ENCODE assay signal across 17 cellular contexts in the genomic region with DNA sequence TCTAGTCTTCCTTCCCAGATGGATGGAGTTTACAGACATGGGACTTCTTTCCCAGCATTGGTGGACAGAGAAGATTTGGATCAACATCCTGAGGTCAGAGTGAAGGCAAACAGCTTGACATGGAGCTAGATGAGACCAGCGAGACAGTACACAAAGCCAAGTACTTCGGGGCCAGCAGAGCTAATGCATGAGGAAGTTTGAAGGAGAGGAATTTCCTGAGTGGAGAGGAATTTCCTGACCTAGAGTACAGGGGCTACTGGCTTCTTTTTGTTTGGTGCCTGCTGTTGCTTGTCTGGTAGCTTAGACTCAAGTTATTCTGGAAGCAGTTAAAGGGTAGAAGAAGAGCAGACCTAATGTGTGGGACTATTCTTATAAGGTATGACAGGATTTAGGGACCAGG.
A peak's percentile ranks its signal among the peaks of the same experiment; 100 is the strongest.
DNase-seq lines count a peak whose midpoint lies in the region; ATAC-seq, FAIRE-seq and TF ChIP-seq lines count a peak whose summit lies in the region.
"Had no signal": no experiment of that assay in that cellular context is flagged by ENCODE, and none has a peak within 500 bp of the region (broad histone marks: within the 10 kb centered on the region; RNA-seq: fewer than 3 reads in every experiment).

No MANE protein-coding gene starts in this region.

- no peak overlapping the region; a peak in 1 of 4 replicates for H4K8ac ChIP-seq in IMR-90 (ENCODE audit: low read depth in 2 of 2, low read length in 2 of 2)

- H3K27ac ChIP-seq in IMR-90 (ENCODE audit: insufficient read depth, low read length) (no peak overlapping the region), endothelial cell of umbilical vein (ENCODE audit: insufficient read depth, low read depth, low read length) (peak overlapping the region; percentile 31)
- H3K27ac ChIP-seq: C4-2B, HL-60 had no signal

- CTCF ChIA-PET in IMR-90 (lab: Yijun Ruan, JAX) (interaction anchor here (0.6 kb wide), 1 partner anchor 890 kb away, joined by 3 read pairs; no protein-coding TSS in a partner anchor), endothelial cell of umbilical vein (lab: Charles Lee) (interaction anchor here (0.8 to 1.6 kb wide), 4 partner anchors 8 to 356 kb away, joined by 3 to 5 read pairs (median 4); partner anchors contain the start of gene MAMLD1)

- no peak overlapping the region for H2BK120ac ChIP-seq in IMR-90 (ENCODE audit: low read depth, low read length)

- TF ChIP-seq CTCF in IMR-90 (conservative IDR thresholded peaks at IDR 0.05; ENCODE audit: low read depth, low read length) (no peak), cardiac fibroblast (IDR thresholded peaks at IDR 0.05; ENCODE audit: low read depth, low read length) (no peak), endothelial cell of umbilical vein (IDR thresholded peaks at IDR 0.05; ENCODE audit: extremely low read depth in 1 of 2, insufficient read depth in 1 of 2, low read depth in 1 of 2, low read length in 2 of 2) (no peak)

- H3K36me3 ChIP-seq in IMR-90 (ENCODE audit: control insufficient read depth, insufficient read depth, low read length) (no peaks in the 10 kb centered on the region), endothelial cell of umbilical vein (ENCODE audit: control insufficient read depth in 2 of 2, extremely low read depth in 1 of 2, insufficient read depth in 2 of 2, low read length in 2 of 2) (no peaks in the 10 kb centered on the region)
- H3K36me3 ChIP-seq: BE2C, HAP-1 had no signal

- no peak overlapping the region for H2BK20ac ChIP-seq in IMR-90 (ENCODE audit: low read depth, low read length)

- H3K56ac ChIP-seq in IMR-90 (ENCODE audit: extremely low read depth, insufficient read depth, low read length) = no peak overlapping the region

- intact Hi-C loops in IMR-90 (cut with micrococcal nuclease) (no loop called here), endothelial cell of umbilical vein (cut with micrococcal nuclease) (loop anchor here (1.0 kb wide), 1 partner anchor 77 kb away; no protein-coding TSS in a partner anchor)

- H3K4me3 ChIP-seq in IMR-90 (ENCODE audit: insufficient read depth, low read depth, low read length) (no peak overlapping the region), cardiac fibroblast (replicated peaks in 1 of 2; ENCODE audit: low read depth in 2 of 2, low read length in 2 of 2) (no peak overlapping the region), endothelial cell of umbilical vein (replicated peaks in 1 of 3; ENCODE audit: insufficient read depth in 1 of 3, low read depth in 1 of 3, low read length in 3 of 3) (no peak overlapping the region)
- H3K4me3 ChIP-seq: HAP-1, K562 had no signal

- H3K9me1 ChIP-seq in IMR-90 (ENCODE audit: insufficient read depth, low read length) (no peaks in the 10 kb centered on the region), endothelial cell of umbilical vein (replicated peaks; ENCODE audit: control insufficient read depth, extremely low read depth, insufficient read depth, low read length) (no peaks in the 10 kb centered on the region)

- no peaks in the 10 kb centered on the region for H4K20me1 ChIP-seq in IMR-90 (ENCODE audit: insufficient read depth, low read length)
- no peaks in the 10 kb centered on the region for H4K20me1 ChIP-seq in endothelial cell of umbilical vein (replicated peaks; ENCODE audit: control insufficient read depth, extremely low read depth, insufficient read depth, low read length)

- BruUV-seq in IMR-90 (replicated peaks; lab: Mats Ljungman, UMichigan) = no TSS peak
- no TSS peak for BruUV-seq in endothelial cell of umbilical vein (replicated peaks; lab: Mats Ljungman, UMichigan)

- peak overlapping the region; percentile 52 for H3K18ac ChIP-seq in IMR-90 (ENCODE audit: low read depth, low read length)

- no peaks in the 10 kb centered on the region for H3K9me3 Mint-ChIP-seq in activated T-cell treated with anti-CD3 and anti-CD28 coated beads, Interleukin-2, amount 50 U/mL, for 24 hours
- H3K9me3 Mint-ChIP-seq: CD4-positive, alpha-beta memory T cell had no signal

- no peak overlapping the region for H2AFZ ChIP-seq in IMR-90 (replicated peaks; ENCODE audit: low read length, poor library complexity)
- peak overlapping the region; percentile 53 for H2AFZ ChIP-seq in endothelial cell of umbilical vein (ENCODE audit: low read depth, low read length)

- H2AK9ac ChIP-seq in IMR-90 (replicated peaks; ENCODE audit: low read depth, low read length, poor library complexity) = no peak overlapping the region

- H3K9me3 ChIP-seq in IMR-90 (ENCODE audit: control insufficient read depth, insufficient read depth, low read length) (no peaks in the 10 kb centered on the region), endothelial cell of umbilical vein (replicated peaks; ENCODE audit: control insufficient read depth, insufficient read depth, low read length) (no peaks in the 10 kb centered on the region)
- H3K9me3 ChIP-seq: BE2C, HAP-1 had no signal

- dilution Hi-C loops in IMR-90 (cut with HindIII; ENCODE audit: low sequenced_read_pairs, unreplicated experiment) = no loop called here
- dilution Hi-C loops in endothelial cell of umbilical vein (cut with MboI; ENCODE audit: extremely low pct_ligation_motif_present, low sequenced_read_pairs) = no loop called here

- DNase-seq in IMR-90 (no peak), cardiac fibroblast (ENCODE audit: low read depth in 2 of 2) (peak; percentile 5 to 55), endothelial cell of umbilical vein (ENCODE audit: low read depth, low spot score) (peak; percentile 43), lung microvascular endothelial cell (ENCODE audit: low read depth in 2 of 2) (peak; percentile 26 to 27), nucleus accumbens (lab: John Stamatoyannopoulos, UW) (no peak)
- no peak for DNase-seq in activated T-cell treated with anti-CD3 and anti-CD28 coated beads, Interleukin-2, amount 50 U/mL, for 24 hours
- DNase-seq: BE2C; CD4-positive, alpha-beta memory T cell; DND-41; GF-D8 had no signal

- no peak overlapping the region for H4K91ac ChIP-seq in IMR-90 (ENCODE audit: insufficient read depth, low read depth, low read length)

- no peak overlapping the region for H3K14ac ChIP-seq in IMR-90 (replicated peaks; ENCODE audit: low read depth, low read length)

- H3K9ac ChIP-seq in IMR-90 (ENCODE audit: low read depth, low read length) (no peak overlapping the region), endothelial cell of umbilical vein (replicated peaks; ENCODE audit: extremely low read depth, insufficient read depth, low read length) (no peak overlapping the region)

- no peaks in the 10 kb centered on the region for H3K27me3 Mint-ChIP-seq in activated T-cell treated with anti-CD3 and anti-CD28 coated beads, Interleukin-2, amount 50 U/mL, for 24 hours
- H3K27me3 Mint-ChIP-seq: CD4-positive, alpha-beta memory T cell had no signal

- in situ Hi-C loops in IMR-90 (cut with MboI; ENCODE audit: low sequenced_read_pairs) = no loop called here

- H3K36me3 Mint-ChIP-seq in activated T-cell treated with anti-CD3 and anti-CD28 coated beads, Interleukin-2, amount 50 U/mL, for 24 hours (ENCODE audit: low read depth) = no peaks in the 10 kb centered on the region

- H2BK5ac ChIP-seq in IMR-90 (ENCODE audit: low read depth, low read length, poor library complexity, severe bottlenecking) = no peak overlapping the region

- H3K27ac Mint-ChIP-seq in activated T-cell treated with anti-CD3 and anti-CD28 coated beads, Interleukin-2, amount 50 U/mL, for 24 hours = no peak overlapping the region
- H3K27ac Mint-ChIP-seq: CD4-positive, alpha-beta memory T cell had no signal

- H3K4ac ChIP-seq in IMR-90 (ENCODE audit: low read depth, low read length) = no peak overlapping the region

- FAIRE-seq in endothelial cell of umbilical vein (lab: Jason Lieb, UNC) = peak; percentile 97
- FAIRE-seq: A204.1, K562 had no signal

- H3K79me1 ChIP-seq in IMR-90 (ENCODE audit: low read depth in 1 of 2, low read length in 2 of 2) = no peaks in the 10 kb centered on the region

- POLR2A ChIA-PET in IMR-90 (lab: Charles Lee; ENCODE audit: unreplicated experiment) = no interaction called here
- POLR2A ChIA-PET in endothelial cell of umbilical vein (lab: Charles Lee) = no interaction called here

- H3K79me2 ChIP-seq in endothelial cell of umbilical vein (ENCODE audit: control insufficient read depth, insufficient read depth, low read length) = no peaks in the 10 kb centered on the region

- no peak overlapping the region for H2AK5ac ChIP-seq in IMR-90 (ENCODE audit: low read depth, low read length)

- no peak overlapping the region for H4K5ac ChIP-seq in IMR-90 (ENCODE audit: low read depth, low read length)

- H3K4me3 Mint-ChIP-seq in activated T-cell treated with anti-CD3 and anti-CD28 coated beads, Interleukin-2, amount 50 U/mL, for 24 hours = no peak overlapping the region
- H3K4me3 Mint-ChIP-seq: CD4-positive, alpha-beta memory T cell had no signal

- H3K4me2 ChIP-seq in IMR-90 (ENCODE audit: low read depth, low read length) (no peak overlapping the region), endothelial cell of umbilical vein (ENCODE audit: insufficient read depth, low read length) (peak overlapping the region; percentile 61)

- TF ChIP-seq RAD21 in IMR-90 (IDR thresholded peaks at IDR 0.05; ENCODE audit: low read length) = no peak

- 83% methylated on average over 2 of the region's 2 CpGs; no CpG with 5 or more reads in 1 of the 2 experiments for WGBS in IMR-90 (ENCODE audit: extremely low coverage in 2 of 2, insufficient read length in 1 of 2), 2 experiments

- H3K4me1 ChIP-seq in IMR-90 (ENCODE audit: control insufficient read depth, insufficient read depth, low read length) (peaks cover 3% of the 10 kb centered on the region), endothelial cell of umbilical vein (ENCODE audit: control insufficient read depth, extremely low read depth, insufficient read depth, low read length) (peaks cover 15% of the 10 kb centered on the region)
- H3K4me1 ChIP-seq: BE2C, HAP-1 had no signal

- no peak for TF ChIP-seq POLR2A in IMR-90 (IDR thresholded peaks at IDR 0.05; ENCODE audit: low read depth, low read length)
- TF ChIP-seq POLR2A in endothelial cell of umbilical vein (IDR thresholded peaks at IDR 0.05; ENCODE audit: low read depth, low read length) = no peak

- no peaks in the 10 kb centered on the region for H3K27me3 ChIP-seq in IMR-90 (ENCODE audit: control insufficient read depth, insufficient read depth, low read length)
- H3K27me3 ChIP-seq in endothelial cell of umbilical vein (ENCODE audit: control insufficient read depth in 2 of 2, insufficient read depth in 2 of 2, low read length in 2 of 2) = no peaks in the 10 kb centered on the region
- H3K27me3 ChIP-seq: BE2C had no signal

- H3K23ac ChIP-seq in IMR-90 (ENCODE audit: low read depth, low read length) = no peak overlapping the region

- ATAC-seq in IMR-90 (ENCODE audit: low read depth) = no peak
- no peak for ATAC-seq in GM18861 (IDR thresholded peaks at IDR 0.05; ENCODE audit: unreplicated experiment)
- no peak for ATAC-seq in HG03432 (IDR thresholded peaks at IDR 0.05; ENCODE audit: unreplicated experiment)
- ATAC-seq: K562 had no signal

- no peaks in the 10 kb centered on the region for H3K4me1 Mint-ChIP-seq in activated T-cell treated with anti-CD3 and anti-CD28 coated beads, Interleukin-2, amount 50 U/mL, for 24 hours (ENCODE audit: low read depth)
- H3K4me1 Mint-ChIP-seq: CD4-positive, alpha-beta memory T cell had no signal

- H2BK15ac ChIP-seq in IMR-90 (ENCODE audit: low read depth, low read length) = no peak overlapping the region

TF ChIP-seq in IMR-90, 13 proteins besides CTCF, POLR2A, EP300 and RAD21 (continues in another document):
- TF ChIP-seq CHD1 (IDR thresholded peaks at IDR 0.05; ENCODE audit: low read depth, low read length) = no peak

Comparison
In these comparisons a context has a peak if more than half of its experiments do, and no peak if none do; other contexts are left out.
1. DNase-seq: peak in cardiac fibroblast (2 of 2), endothelial cell of umbilical vein (single experiment) and lung microvascular endothelial cell (2 of 2); none in IMR-90 (single experiment), activated T-cell treated with anti-CD3 and anti-CD28 coated beads, Interleukin-2, amount 50 U/mL, for 24 hours (single experiment) and nucleus accumbens (0 of 56).